Comparison of ENCODE assay signal across 8 cellular contexts in genomic region chr15:64461577-64462162, GRCh38. TPM values are rescaled to one million over a fixed set of nuclear protein-coding genes. Genes with fewer than 3 reads are reported as not detected.
A peak's percentile ranks its signal among the peaks of the same experiment; 100 is the strongest.
DNase-seq lines count a peak whose midpoint lies in the region; ATAC-seq and TF ChIP-seq lines count a peak whose summit lies in the region.

No MANE protein-coding gene starts in this region.

- CTCF ChIA-PET in HCT116 (lab: Charles Lee) = no interaction called here

- DNase-seq in AG20443 (ENCODE audit: low spot score) (peak; percentile 35), HCT116 (ENCODE audit: low read depth, low spot score) (no peak), T-helper 17 cell (no peak), dermis blood vessel endothelial cell (peak; percentile 51), lung microvascular endothelial cell (ENCODE audit: low read depth in 2 of 2) (peak; percentile 20 to 46), G401 (ENCODE audit: low spot score) (no peak)
- peak; percentile 44 for DNase-seq in stimulated activated CD8-positive, alpha-beta memory T cell treated with anti-CD3 and anti-CD28 coated beads, Interleukin-4, amount 100 ng/mL, for 48 hours
- DNase-seq in effector CD4-positive, alpha-beta T cell = no peak

- peak overlapping the region; percentile 86 for H3K4me2 ChIP-seq in HCT116 (ENCODE audit: low read length)

- 0 out of 4 replicates have a peak, but pooled peaks cover 0 to 5% of the 10 kb centered on the region in 2 experiments for H3K36me3 ChIP-seq in HCT116 (ENCODE audit: control insufficient read depth in 1 of 2, insufficient read depth in 2 of 2, low read length in 2 of 2)

- H3K27me3 Mint-ChIP-seq in T-helper 17 cell = no peaks in the 10 kb centered on the region

- H3K27ac ChIP-seq in HCT116 (ENCODE audit: low read depth, low read length) = peak overlapping the region; percentile 60

- peak overlapping the region; percentile 61 for H3K9ac ChIP-seq in HCT116 (ENCODE audit: low read length)

- in situ Hi-C loops in G401 (cut with HindIII; ENCODE audit: low sequenced_read_pairs) = no loop called here

- TF ChIP-seq CTCF in HCT116 (IDR thresholded peaks at IDR 0.05 in 2 of 3, conservative IDR thresholded peaks at IDR 0.05 in 1 of 3; ENCODE audit: borderline replicate concordance in 1 of 3, insufficient read depth in 1 of 3, low read depth in 2 of 3, low read length in 2 of 3) = no peak

- peaks cover 16 to 19% of the 10 kb centered on the region in 2 experiments for H3K4me1 ChIP-seq in HCT116 (ENCODE audit: control insufficient read depth in 1 of 2, insufficient read depth in 2 of 2, low read length in 2 of 2)

- no peaks in the 10 kb centered on the region for H3K36me3 Mint-ChIP-seq in T-helper 17 cell (ENCODE audit: low read depth)

- peak; percentile 3; the same call in 1 of the 2 replicates for ATAC-seq in HCT116
- peak; percentile 48 for ATAC-seq in T-helper 17 cell

- peaks cover 40% of the 10 kb centered on the region for H3K4me1 Mint-ChIP-seq in T-helper 17 cell

- POLR2A ChIA-PET in HCT116 (lab: Charles Lee) = no interaction called here

- peak overlapping the region; percentile 89 for H3K27ac Mint-ChIP-seq in T-helper 17 cell

- 0 out of 2 replicates have a peak, but pooled peaks cover 3% of the 10 kb centered on the region for H3K9me2 ChIP-seq in HCT116 (ENCODE audit: insufficient read depth)

- H3K79me2 ChIP-seq in HCT116 (ENCODE audit: insufficient read depth, low read length) = peaks cover 55% of the 10 kb centered on the region

- H3K27me3 ChIP-seq in HCT116 (ENCODE audit: insufficient read depth, low read length) = no peaks in the 10 kb centered on the region

- peak overlapping the region; percentile 94 for H3K4me3 Mint-ChIP-seq in T-helper 17 cell

- TF ChIP-seq RAD21 in HCT116 (IDR thresholded peaks at IDR 0.05; ENCODE audit: low read depth) = no peak

- no peak for TF ChIP-seq POLR2A in HCT116 (IDR thresholded peaks at IDR 0.05; ENCODE audit: borderline replicate concordance, extremely low read depth, insufficient read depth, insufficient read length)

- BruUV-seq in HCT116 (replicated peaks; lab: Mats Ljungman, UMichigan) = no TSS peak

- RAD21 ChIA-PET in HCT116 (lab: Charles Lee; ENCODE audit: low non-redundant PET in 1 of 2, low total read pairs in 2 of 2, uncharacterized antibody in 2 of 2, unreplicated experiment in 2 of 2) = no interaction called here

- H3K4me3 ChIP-seq in HCT116 (replicated peaks in 1 of 2; ENCODE audit: low read depth in 1 of 2, low read length in 2 of 2) = peak overlapping the region; percentile 42 to 65

- no peak overlapping the region for H2AFZ ChIP-seq in HCT116 (ENCODE audit: low read depth, low read length, poor library complexity, severe bottlenecking)

- intact Hi-C loops in HCT116 (cut with micrococcal nuclease) = loop anchor here (5.0 kb wide), 2 partner anchors 74 to 959 kb away; partner anchors contain the start of genes TRIP4 and USP3

- H4K20me1 ChIP-seq in HCT116 (ENCODE audit: insufficient read depth) = no peaks in the 10 kb centered on the region; the same call in 1 of the 2 replicates

- H3K9me3 ChIP-seq in HCT116 (ENCODE audit: control insufficient read depth in 1 of 2, insufficient read depth in 1 of 2, low read depth in 1 of 2, low read length in 2 of 2) = no peaks in the 10 kb centered on the region
- H3K9me3 ChIP-seq in T-helper 17 cell (ENCODE audit: control insufficient read depth, low read length, poor library complexity, severe bottlenecking) = no peaks in the 10 kb centered on the region

TF ChIP-seq in HCT116, 20 proteins besides CTCF, POLR2A, EP300 and RAD21:
- TF ChIP-seq, protein P1, sequence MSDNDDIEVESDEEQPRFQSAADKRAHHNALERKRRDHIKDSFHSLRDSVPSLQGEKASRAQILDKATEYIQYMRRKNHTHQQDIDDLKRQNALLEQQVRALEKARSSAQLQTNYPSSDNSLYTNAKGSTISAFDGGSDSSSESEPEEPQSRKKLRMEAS (IDR thresholded peaks at IDR 0.05) = 0 out of 2 replicates have a peak, but pooled peaks have one; percentile 17
- TF ChIP-seq ZNF274 (IDR thresholded peaks at IDR 0.05; ENCODE audit: low read depth, low read length) = no peak
- no peak for TF ChIP-seq ELF1 (IDR thresholded peaks at IDR 0.05; ENCODE audit: borderline replicate concordance, low read depth)

RNA-seq across cellular contexts. Expression of gene ZNF609, which starts 1.3 kb away (rescaled TPM):
- total RNA-seq in HCT116 (2021; ENCODE audit: unreplicated experiment) (31.0 TPM), T-helper 17 cell (10 to 100 TPM; 37.6 to 43.2 TPM), dermis blood vessel endothelial cell (28.8 and 35.7 TPM in 2 replicates), lung microvascular endothelial cell (11.8 and 19.8 TPM in 2 replicates)
- polyA plus RNA-seq in HCT116 (2012) = 20.1 and 31.0 TPM in 2 replicates
- 11.6 and 17.0 TPM in 2 replicates for total RNA-seq in G401 (2014; rRNA removed; shearing (Covaris generic))

Comparison
In these comparisons a context has a peak if more than half of its experiments do, and no peak if none do; other contexts are left out.
1. DNase-seq: peak in AG20443 (single experiment), dermis blood vessel endothelial cell (single experiment), lung microvascular endothelial cell (2 of 2) and stimulated activated CD8-positive, alpha-beta memory T cell treated with anti-CD3 and anti-CD28 coated beads, Interleukin-4, amount 100 ng/mL, for 48 hours (single experiment); none in HCT116 (single experiment), T-helper 17 cell (0 of 3), G401 (single experiment) and effector CD4-positive, alpha-beta T cell (single experiment).